Comparison of ENCODE assay signal across 24 cellular contexts in genomic region chrX:124337916-124338315, GRCh38. TPM values are rescaled to one million over a fixed set of nuclear protein-coding genes. Genes with fewer than 3 reads are reported as not detected.
"Had no signal": no experiment of that assay in that cellular context is flagged by ENCODE, and none has a peak within 500 bp of the region (broad histone marks: within the 10 kb centered on the region; RNA-seq: fewer than 3 reads in every experiment).

No MANE protein-coding gene starts in this region.

- ATAC-seq: Right ventricle myocardium inferior had no signal

- DNase-seq: Karpas-422, KBM-7, MG63, NCI-H1092, NCI-H1105 treated with DMSO at 0.1 percent for 48 hours, NCI-H1417 treated with DMSO at 0.1 percent for 48 hours, NCI-H146, NCI-H1694 treated with DMSO at 0.1 percent for 48 hours, NCI-H1930, NCI-H2081, NCI-H2107, NCI-H2227 treated with DMSO at 0.1 percent for 48 hours, NCI-H524, NCI-H526 treated with DMSO at 0.1 percent for 48 hours, NCI-H774, OCI-M1, PC-9, Peyer's patch, SIG-M5 had no signal

RNA-seq across cellular contexts. Expression of gene TEX13D, which starts 5.5 kb away (rescaled TPM):
- total RNA-seq: HT-29, NCI-H460, PC-9, Peyer's patch, Right ventricle myocardium inferior, RPMI7951, SJSA1 had no signal

RNA-seq across cellular contexts. Expression of gene SH2D1A, which starts 8.4 kb away (rescaled TPM):
- total RNA-seq: HT-29, NCI-H460, PC-9, Right ventricle myocardium inferior, RPMI7951, SJSA1 had no signal
